ENCODE assay signal across 1 cellular context in the genomic region with DNA sequence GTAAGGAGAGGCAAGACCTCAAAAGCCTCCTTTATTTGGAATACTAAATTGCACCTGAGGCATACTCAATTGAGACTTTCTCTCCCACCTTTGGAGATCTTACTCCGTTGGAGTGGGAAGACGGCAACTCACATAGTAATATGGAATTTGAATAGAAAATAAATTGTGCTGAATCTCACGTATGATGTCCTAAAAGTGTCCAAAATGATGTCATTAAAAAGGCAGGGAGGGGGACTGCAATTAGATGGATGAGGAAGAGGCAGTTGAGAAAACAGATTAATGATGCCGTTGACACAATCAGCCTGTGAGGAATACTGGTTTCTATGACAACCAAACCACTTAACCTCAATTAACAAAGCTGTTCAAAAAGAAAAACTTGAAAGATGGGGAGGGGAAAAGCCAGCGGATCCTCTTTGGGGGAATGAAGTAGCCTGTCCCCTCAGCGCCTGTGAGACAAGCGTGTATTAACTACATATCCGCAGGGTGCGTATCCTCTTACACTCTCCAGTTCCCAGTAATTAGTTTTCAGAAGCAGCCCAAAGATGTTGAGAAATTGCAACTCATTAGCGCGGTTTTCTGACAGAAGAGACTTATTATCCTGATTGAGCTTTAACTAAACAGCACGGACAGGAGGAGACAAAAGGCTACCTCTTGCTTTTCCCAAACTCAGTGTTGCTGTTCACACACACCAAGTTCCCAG.
TF ChIP-seq lines count a peak whose summit lies in the region.

No MANE protein-coding gene starts in this region.

TF ChIP-seq in GM23338, 12 proteins besides CTCF, POLR2A, EP300 and RAD21:
- TF ChIP-seq, protein P1, sequence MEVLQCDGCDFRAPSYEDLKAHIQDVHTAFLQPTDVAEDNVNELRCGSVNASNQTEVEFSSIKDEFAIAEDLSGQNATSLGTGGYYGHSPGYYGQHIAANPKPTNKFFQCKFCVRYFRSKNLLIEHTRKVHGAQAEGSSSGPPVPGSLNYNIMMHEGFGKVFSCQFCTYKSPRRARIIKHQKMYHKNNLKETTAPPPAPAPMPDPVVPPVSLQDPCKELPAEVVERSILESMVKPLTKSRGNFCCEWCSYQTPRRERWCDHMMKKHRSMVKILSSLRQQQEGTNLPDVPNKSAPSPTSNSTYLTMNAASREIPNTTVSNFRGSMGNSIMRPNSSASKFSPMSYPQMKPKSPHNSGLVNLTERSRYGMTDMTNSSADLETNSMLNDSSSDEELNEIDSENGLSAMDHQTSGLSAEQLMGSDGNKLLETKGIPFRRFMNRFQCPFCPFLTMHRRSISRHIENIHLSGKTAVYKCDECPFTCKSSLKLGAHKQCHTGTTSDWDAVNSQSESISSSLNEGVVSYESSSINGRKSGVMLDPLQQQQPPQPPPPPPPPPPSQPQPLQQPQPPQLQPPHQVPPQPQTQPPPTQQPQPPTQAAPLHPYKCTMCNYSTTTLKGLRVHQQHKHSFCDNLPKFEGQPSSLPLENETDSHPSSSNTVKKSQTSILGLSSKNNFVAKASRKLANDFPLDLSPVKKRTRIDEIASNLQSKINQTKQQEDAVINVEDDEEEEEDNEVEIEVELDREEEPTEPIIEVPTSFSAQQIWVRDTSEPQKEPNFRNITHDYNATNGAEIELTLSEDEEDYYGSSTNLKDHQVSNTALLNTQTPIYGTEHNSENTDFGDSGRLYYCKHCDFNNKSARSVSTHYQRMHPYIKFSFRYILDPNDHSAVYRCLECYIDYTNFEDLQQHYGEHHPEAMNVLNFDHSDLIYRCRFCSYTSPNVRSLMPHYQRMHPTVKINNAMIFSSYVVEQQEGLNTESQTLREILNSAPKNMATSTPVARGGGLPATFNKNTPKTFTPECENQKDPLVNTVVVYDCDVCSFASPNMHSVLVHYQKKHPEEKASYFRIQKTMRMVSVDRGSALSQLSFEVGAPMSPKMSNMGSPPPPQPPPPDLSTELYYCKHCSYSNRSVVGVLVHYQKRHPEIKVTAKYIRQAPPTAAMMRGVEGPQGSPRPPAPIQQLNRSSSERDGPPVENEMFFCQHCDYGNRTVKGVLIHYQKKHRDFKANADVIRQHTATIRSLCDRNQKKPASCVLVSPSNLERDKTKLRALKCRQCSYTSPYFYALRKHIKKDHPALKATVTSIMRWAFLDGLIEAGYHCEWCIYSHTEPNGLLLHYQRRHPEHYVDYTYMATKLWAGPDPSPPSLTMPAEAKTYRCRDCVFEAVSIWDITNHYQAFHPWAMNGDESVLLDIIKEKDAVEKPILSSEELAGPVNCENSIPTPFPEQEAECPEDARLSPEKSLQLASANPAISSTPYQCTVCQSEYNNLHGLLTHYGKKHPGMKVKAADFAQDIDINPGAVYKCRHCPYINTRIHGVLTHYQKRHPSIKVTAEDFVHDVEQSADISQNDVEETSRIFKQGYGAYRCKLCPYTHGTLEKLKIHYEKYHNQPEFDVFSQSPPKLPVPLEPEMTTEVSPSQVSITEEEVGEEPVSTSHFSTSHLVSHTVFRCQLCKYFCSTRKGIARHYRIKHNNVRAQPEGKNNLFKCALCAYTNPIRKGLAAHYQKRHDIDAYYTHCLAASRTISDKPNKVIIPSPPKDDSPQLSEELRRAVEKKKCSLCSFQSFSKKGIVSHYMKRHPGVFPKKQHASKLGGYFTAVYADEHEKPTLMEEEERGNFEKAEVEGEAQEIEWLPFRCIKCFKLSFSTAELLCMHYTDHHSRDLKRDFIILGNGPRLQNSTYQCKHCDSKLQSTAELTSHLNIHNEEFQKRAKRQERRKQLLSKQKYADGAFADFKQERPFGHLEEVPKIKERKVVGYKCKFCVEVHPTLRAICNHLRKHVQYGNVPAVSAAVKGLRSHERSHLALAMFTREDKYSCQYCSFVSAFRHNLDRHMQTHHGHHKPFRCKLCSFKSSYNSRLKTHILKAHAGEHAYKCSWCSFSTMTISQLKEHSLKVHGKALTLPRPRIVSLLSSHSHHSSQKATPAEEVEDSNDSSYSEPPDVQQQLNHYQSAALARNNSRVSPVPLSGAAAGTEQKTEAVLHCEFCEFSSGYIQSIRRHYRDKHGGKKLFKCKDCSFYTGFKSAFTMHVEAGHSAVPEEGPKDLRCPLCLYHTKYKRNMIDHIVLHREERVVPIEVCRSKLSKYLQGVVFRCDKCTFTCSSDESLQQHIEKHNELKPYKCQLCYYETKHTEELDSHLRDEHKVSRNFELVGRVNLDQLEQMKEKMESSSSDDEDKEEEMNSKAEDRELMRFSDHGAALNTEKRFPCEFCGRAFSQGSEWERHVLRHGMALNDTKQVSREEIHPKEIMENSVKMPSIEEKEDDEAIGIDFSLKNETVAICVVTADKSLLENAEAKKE (CRISPR knock-in tag; IDR thresholded peaks at IDR 0.05): no peak
- TF ChIP-seq, protein P2, sequence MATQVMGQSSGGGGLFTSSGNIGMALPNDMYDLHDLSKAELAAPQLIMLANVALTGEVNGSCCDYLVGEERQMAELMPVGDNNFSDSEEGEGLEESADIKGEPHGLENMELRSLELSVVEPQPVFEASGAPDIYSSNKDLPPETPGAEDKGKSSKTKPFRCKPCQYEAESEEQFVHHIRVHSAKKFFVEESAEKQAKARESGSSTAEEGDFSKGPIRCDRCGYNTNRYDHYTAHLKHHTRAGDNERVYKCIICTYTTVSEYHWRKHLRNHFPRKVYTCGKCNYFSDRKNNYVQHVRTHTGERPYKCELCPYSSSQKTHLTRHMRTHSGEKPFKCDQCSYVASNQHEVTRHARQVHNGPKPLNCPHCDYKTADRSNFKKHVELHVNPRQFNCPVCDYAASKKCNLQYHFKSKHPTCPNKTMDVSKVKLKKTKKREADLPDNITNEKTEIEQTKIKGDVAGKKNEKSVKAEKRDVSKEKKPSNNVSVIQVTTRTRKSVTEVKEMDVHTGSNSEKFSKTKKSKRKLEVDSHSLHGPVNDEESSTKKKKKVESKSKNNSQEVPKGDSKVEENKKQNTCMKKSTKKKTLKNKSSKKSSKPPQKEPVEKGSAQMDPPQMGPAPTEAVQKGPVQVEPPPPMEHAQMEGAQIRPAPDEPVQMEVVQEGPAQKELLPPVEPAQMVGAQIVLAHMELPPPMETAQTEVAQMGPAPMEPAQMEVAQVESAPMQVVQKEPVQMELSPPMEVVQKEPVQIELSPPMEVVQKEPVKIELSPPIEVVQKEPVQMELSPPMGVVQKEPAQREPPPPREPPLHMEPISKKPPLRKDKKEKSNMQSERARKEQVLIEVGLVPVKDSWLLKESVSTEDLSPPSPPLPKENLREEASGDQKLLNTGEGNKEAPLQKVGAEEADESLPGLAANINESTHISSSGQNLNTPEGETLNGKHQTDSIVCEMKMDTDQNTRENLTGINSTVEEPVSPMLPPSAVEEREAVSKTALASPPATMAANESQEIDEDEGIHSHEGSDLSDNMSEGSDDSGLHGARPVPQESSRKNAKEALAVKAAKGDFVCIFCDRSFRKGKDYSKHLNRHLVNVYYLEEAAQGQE (IDR thresholded peaks at IDR 0.05; ENCODE audit: unreplicated experiment): no peak
- TF ChIP-seq ZNF331 (CRISPR knock-in tag; IDR thresholded peaks at IDR 0.05; ENCODE audit: low read depth) (no peak), JUNB (IDR thresholded peaks at IDR 0.05; ENCODE audit: unreplicated experiment) (no peak), STAT1 (IDR thresholded peaks at IDR 0.05; ENCODE audit: unreplicated experiment) (no peak), ZNF114 (CRISPR knock-in tag; IDR thresholded peaks at IDR 0.05) (no peak), POLR2AphosphoS5 (IDR thresholded peaks at IDR 0.05; ENCODE audit: low read depth) (no peak), EZH2phosphoT487 (IDR thresholded peaks at IDR 0.05; ENCODE audit: unreplicated experiment) (no peak), EZH2 (IDR thresholded peaks at IDR 0.05; ENCODE audit: low read depth, unreplicated experiment) (no peak), CREB1 (CRISPR knock-in tag; IDR thresholded peaks at IDR 0.05; ENCODE audit: low read depth) (no peak), NANOG (IDR thresholded peaks at IDR 0.05; ENCODE audit: borderline replicate concordance) (no peak)
- TF ChIP-seq, protein P3, sequence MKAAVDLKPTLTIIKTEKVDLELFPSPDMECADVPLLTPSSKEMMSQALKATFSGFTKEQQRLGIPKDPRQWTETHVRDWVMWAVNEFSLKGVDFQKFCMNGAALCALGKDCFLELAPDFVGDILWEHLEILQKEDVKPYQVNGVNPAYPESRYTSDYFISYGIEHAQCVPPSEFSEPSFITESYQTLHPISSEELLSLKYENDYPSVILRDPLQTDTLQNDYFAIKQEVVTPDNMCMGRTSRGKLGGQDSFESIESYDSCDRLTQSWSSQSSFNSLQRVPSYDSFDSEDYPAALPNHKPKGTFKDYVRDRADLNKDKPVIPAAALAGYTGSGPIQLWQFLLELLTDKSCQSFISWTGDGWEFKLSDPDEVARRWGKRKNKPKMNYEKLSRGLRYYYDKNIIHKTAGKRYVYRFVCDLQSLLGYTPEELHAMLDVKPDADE (IDR thresholded peaks at IDR 0.05): no peak
